ENCODE assay signal across 28 cellular contexts in the genomic region with DNA sequence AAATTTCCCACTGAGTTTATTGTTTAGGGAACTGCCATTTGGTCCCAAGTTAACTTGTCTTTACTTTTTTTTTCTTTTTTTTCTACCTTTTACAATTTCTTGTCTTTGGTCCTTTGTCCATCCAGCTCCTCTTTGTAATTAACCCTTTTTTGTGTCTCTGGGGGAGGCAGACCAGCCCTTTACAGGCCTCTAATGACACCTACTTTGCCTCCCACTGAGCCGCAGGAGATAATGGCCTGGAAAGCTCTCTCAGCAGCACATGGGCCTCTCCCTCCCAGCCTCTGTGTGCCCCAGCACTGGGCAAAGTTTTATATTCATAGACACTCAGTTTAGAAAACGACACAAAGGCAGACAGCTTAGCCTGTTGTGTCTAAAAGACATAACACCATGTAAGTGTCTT.
"Had no signal": no experiment of that assay in that cellular context is flagged by ENCODE, and none has a peak within 500 bp of the region (broad histone marks: within the 10 kb centered on the region; RNA-seq: fewer than 3 reads in every experiment).

No MANE protein-coding gene starts in this region.

- H3K36me3 ChIP-seq: ascending aorta, breast epithelium, SJCRH30, WERI-Rb-1 had no signal

- H3K4me3 Mint-ChIP-seq: activated CD4-positive, alpha-beta memory T cell treated with anti-CD3 and anti-CD28 coated beads, Interleukin-2, amount 10 ng/mL, durations not matched to agents 7 days and 5 days; activated CD8-positive, alpha-beta memory T cell treated with anti-CD3 and anti-CD28 coated beads, Interleukin-2, amount 10 ng/mL, durations not matched to agents 7 days and 5 days; activated naive CD8-positive, alpha-beta T cell treated with anti-CD3 and anti-CD28 coated beads for 36 hours had no signal

- H3K4me1 ChIP-seq: ascending aorta, breast epithelium, SJCRH30 had no signal

- ATAC-seq: activated CD8-positive, alpha-beta memory T cell treated with anti-CD3 and anti-CD28 coated beads, Interleukin-2, amount 10 ng/mL, durations not matched to agents 7 days and 5 days; Panc1 had no signal

- H3K4me3 ChIP-seq: ascending aorta, breast epithelium, SJCRH30, SK-N-MC had no signal

- H3K27ac Mint-ChIP-seq: activated CD4-positive, alpha-beta memory T cell treated with anti-CD3 and anti-CD28 coated beads, Interleukin-2, amount 10 ng/mL, durations not matched to agents 7 days and 5 days; activated CD8-positive, alpha-beta memory T cell treated with anti-CD3 and anti-CD28 coated beads, Interleukin-2, amount 10 ng/mL, durations not matched to agents 7 days and 5 days; activated naive CD8-positive, alpha-beta T cell treated with anti-CD3 and anti-CD28 coated beads for 36 hours had no signal

- H3K27me3 Mint-ChIP-seq: activated CD4-positive, alpha-beta memory T cell treated with anti-CD3 and anti-CD28 coated beads, Interleukin-2, amount 10 ng/mL, durations not matched to agents 7 days and 5 days; activated CD8-positive, alpha-beta memory T cell treated with anti-CD3 and anti-CD28 coated beads, Interleukin-2, amount 10 ng/mL, durations not matched to agents 7 days and 5 days; activated naive CD8-positive, alpha-beta T cell treated with anti-CD3 and anti-CD28 coated beads for 36 hours had no signal

- DNase-seq: activated CD4-positive, alpha-beta memory T cell treated with anti-CD3 and anti-CD28 coated beads, Interleukin-2, amount 10 ng/mL, durations not matched to agents 7 days and 5 days; activated CD4-positive, alpha-beta T cell treated with anti-CD3 and anti-CD28 coated beads for 1 hour; activated CD4-positive, alpha-beta T cell treated with anti-CD3 and anti-CD28 coated beads for 48 hours; activated CD4-positive, CD25-positive, alpha-beta regulatory T cell; activated CD8-positive, alpha-beta memory T cell treated with anti-CD3 and anti-CD28 coated beads for 24 hours; activated CD8-positive, alpha-beta memory T cell treated with anti-CD3 and anti-CD28 coated beads, Interleukin-2, amount 10 ng/mL, durations not matched to agents 7 days and 5 days; activated CD8-positive, alpha-beta memory T cell treated with anti-CD3 and anti-CD28 coated beads, Interleukin-2, amount 50 U/mL, for 48 hours; activated effector memory CD4-positive, alpha-beta T cell treated with Interleukin-2 at 50 U/mL for 16 hours; activated naive CD4-positive, alpha-beta T cell treated with anti-CD3 and anti-CD28 coated beads, Interleukin-2, amount 50 U/mL, for 16 hours; activated naive CD8-positive, alpha-beta T cell treated with anti-CD3 and anti-CD28 coated beads for 36 hours; activated T-cell treated with anti-CD3 and anti-CD28 coated beads, Interleukin-2, amount 50 U/mL, for 48 hours; amniotic stem cell; Karpas-422; KBM-7; NCI-H1105; NCI-H1417 treated with DMSO at 0.1 percent for 48 hours; NCI-H1930; NCI-H2081 treated with DMSO at 0.1 percent for 48 hours; NCI-H446; NCI-H510A treated with DMSO at 0.1 percent for 48 hours; SHP77; SJCRH30; T1000; WERI-Rb-1 had no signal

- H3K27me3 ChIP-seq: ascending aorta, breast epithelium, SJCRH30 had no signal

- H3K9me3 ChIP-seq: ascending aorta, breast epithelium, SJCRH30 had no signal

- H3K27ac ChIP-seq: ascending aorta, breast epithelium, SJCRH30, SK-N-MC, WERI-Rb-1 had no signal

- H3K4me1 Mint-ChIP-seq: activated CD4-positive, alpha-beta memory T cell treated with anti-CD3 and anti-CD28 coated beads, Interleukin-2, amount 10 ng/mL, durations not matched to agents 7 days and 5 days; activated CD8-positive, alpha-beta memory T cell treated with anti-CD3 and anti-CD28 coated beads, Interleukin-2, amount 10 ng/mL, durations not matched to agents 7 days and 5 days; activated naive CD8-positive, alpha-beta T cell treated with anti-CD3 and anti-CD28 coated beads for 36 hours had no signal

- H3K36me3 Mint-ChIP-seq: activated CD8-positive, alpha-beta memory T cell treated with anti-CD3 and anti-CD28 coated beads, Interleukin-2, amount 10 ng/mL, durations not matched to agents 7 days and 5 days; activated naive CD8-positive, alpha-beta T cell treated with anti-CD3 and anti-CD28 coated beads for 36 hours had no signal

- H3K9me3 Mint-ChIP-seq: activated CD4-positive, alpha-beta memory T cell treated with anti-CD3 and anti-CD28 coated beads, Interleukin-2, amount 10 ng/mL, durations not matched to agents 7 days and 5 days; activated naive CD8-positive, alpha-beta T cell treated with anti-CD3 and anti-CD28 coated beads for 36 hours had no signal
